In genomic region chr3:25420168-25420567, GRCh38 we compare ENCODE assay signal across 21 cellular contexts. TPM values are rescaled to one million over a fixed set of nuclear protein-coding genes. Genes with fewer than 3 reads are reported as not detected.
"Had no signal": no experiment of that assay in that cellular context is flagged by ENCODE, and none has a peak within 500 bp of the region (broad histone marks: within the 10 kb centered on the region; RNA-seq: fewer than 3 reads in every experiment).

No MANE protein-coding gene starts in this region.

- H3K27ac Mint-ChIP-seq: activated CD4-positive, alpha-beta T cell treated with anti-CD3 and anti-CD28 coated beads, Interleukin-2, amount 10 ng/mL, durations not matched to agents 24 days and 14 days; activated CD8-positive, alpha-beta T cell treated with anti-CD3 and anti-CD28 coated beads, Interleukin-2, amount 10 ng/mL, durations not matched to agents 7 days and 5 days; activated naive CD4-positive, alpha-beta T cell treated with anti-CD3 and anti-CD28 coated beads for 36 hours; activated T-cell treated with anti-CD3 and anti-CD28 coated beads, Interleukin-2, amount 50 U/mL, for 24 hours; activated T-helper 2 cell treated with anti-CD3 and anti-CD28 coated beads, Interferon-gamma antibody, Interleukin-2, Interleukin-4, amounts not matched to agents 10 μg/mL and 5 μg/mL and 100 μg/mL, durations not matched to agents 14 hours and 24 hours and 36 hours; memory B cell; naive thymus-derived CD8-positive, alpha-beta T cell; stimulated activated naive CD8-positive, alpha-beta T cell treated with anti-CD3 and anti-CD28 coated beads, Interleukin-15, amount 100 ng/mL, for 72 hours; type B pancreatic cell had no signal

- ATAC-seq: activated CD8-positive, alpha-beta T cell treated with anti-CD3 and anti-CD28 coated beads, Interleukin-2, amount 10 ng/mL, durations not matched to agents 7 days and 5 days; foreskin keratinocyte; naive thymus-derived CD8-positive, alpha-beta T cell; right lobe of liver; stimulated activated naive CD8-positive, alpha-beta T cell treated with anti-CD3 and anti-CD28 coated beads, Interleukin-15, amount 100 ng/mL, for 72 hours had no signal

- H3K4me3 Mint-ChIP-seq: activated CD4-positive, alpha-beta T cell treated with anti-CD3 and anti-CD28 coated beads, Interleukin-2, amount 10 ng/mL, durations not matched to agents 24 days and 14 days; activated CD8-positive, alpha-beta T cell treated with anti-CD3 and anti-CD28 coated beads, Interleukin-2, amount 10 ng/mL, durations not matched to agents 7 days and 5 days; activated naive CD4-positive, alpha-beta T cell treated with anti-CD3 and anti-CD28 coated beads for 36 hours; activated T-cell treated with anti-CD3 and anti-CD28 coated beads, Interleukin-2, amount 50 U/mL, for 24 hours; memory B cell; naive thymus-derived CD8-positive, alpha-beta T cell; stimulated activated naive CD8-positive, alpha-beta T cell treated with anti-CD3 and anti-CD28 coated beads, Interleukin-15, amount 100 ng/mL, for 72 hours; type B pancreatic cell had no signal

- H3K4me3 ChIP-seq: ascending aorta, breast epithelium, hepatocyte, right lobe of liver had no signal

- H3K27me3 Mint-ChIP-seq: activated CD4-positive, alpha-beta T cell treated with anti-CD3 and anti-CD28 coated beads, Interleukin-2, amount 10 ng/mL, durations not matched to agents 24 days and 14 days had no signal

- H3K36me3 Mint-ChIP-seq: memory B cell; naive thymus-derived CD8-positive, alpha-beta T cell; type B pancreatic cell had no signal

- H3K36me3 ChIP-seq: ascending aorta, breast epithelium, right lobe of liver had no signal

- H3K9me3 Mint-ChIP-seq: activated CD4-positive, alpha-beta T cell treated with anti-CD3 and anti-CD28 coated beads, Interleukin-2, amount 10 ng/mL, durations not matched to agents 24 days and 14 days; activated T-cell treated with anti-CD3 and anti-CD28 coated beads, Interleukin-2, amount 50 U/mL, for 24 hours; activated T-helper 2 cell treated with anti-CD3 and anti-CD28 coated beads, Interferon-gamma antibody, Interleukin-2, Interleukin-4, amounts not matched to agents 10 μg/mL and 5 μg/mL and 100 μg/mL, durations not matched to agents 14 hours and 24 hours and 36 hours had no signal

- H3K9me3 ChIP-seq: ascending aorta, breast epithelium, right lobe of liver had no signal

- H3K27ac ChIP-seq: ascending aorta, breast epithelium, foreskin keratinocyte, hepatocyte, parathyroid adenoma, right lobe of liver had no signal

- H3K4me1 ChIP-seq: breast epithelium, parathyroid adenoma had no signal

- H3K4me1 Mint-ChIP-seq: activated CD4-positive, alpha-beta T cell treated with anti-CD3 and anti-CD28 coated beads, Interleukin-2, amount 10 ng/mL, durations not matched to agents 24 days and 14 days; memory B cell; naive thymus-derived CD8-positive, alpha-beta T cell; stimulated activated naive CD8-positive, alpha-beta T cell treated with anti-CD3 and anti-CD28 coated beads, Interleukin-15, amount 100 ng/mL, for 72 hours had no signal

- H3K27me3 ChIP-seq: ascending aorta, breast epithelium, foreskin keratinocyte, hepatocyte, right lobe of liver had no signal

- DNase-seq: activated CD4-positive, alpha-beta T cell treated with anti-CD3 and anti-CD28 coated beads, Interleukin-2, amount 10 ng/mL, durations not matched to agents 24 days and 14 days; activated CD8-positive, alpha-beta T cell treated with anti-CD3 and anti-CD28 coated beads, Interleukin-2, amount 10 ng/mL, durations not matched to agents 7 days and 5 days; activated naive CD4-positive, alpha-beta T cell treated with anti-CD3 and anti-CD28 coated beads for 36 hours; activated T-cell treated with anti-CD3 and anti-CD28 coated beads, Interleukin-2, amount 50 U/mL, for 24 hours; cerebellar nuclear complex; effector memory CD4-positive, alpha-beta T cell; naive thymus-derived CD8-positive, alpha-beta T cell; right lobe of liver; small intestine; stimulated activated CD4-positive, alpha-beta T cell treated with anti-CD3 and anti-CD28 coated beads, Interleukin-4, amount 100 ng/mL, for 1 hour; stimulated activated naive CD8-positive, alpha-beta T cell treated with anti-CD3 and anti-CD28 coated beads, Interleukin-15, amount 100 ng/mL, for 72 hours; T1000 had no signal

RNA-seq across cellular contexts. Expression of gene RARB, which starts 7.9 kb away (rescaled TPM):
- total RNA-seq: activated CD4-positive, alpha-beta T cell treated with anti-CD3 and anti-CD28 coated beads, Interleukin-2, amount 10 ng/mL, durations not matched to agents 24 days and 14 days; activated CD8-positive, alpha-beta T cell treated with anti-CD3 and anti-CD28 coated beads, Interleukin-2, amount 10 ng/mL, durations not matched to agents 7 days and 5 days; activated naive CD4-positive, alpha-beta T cell treated with anti-CD3 and anti-CD28 coated beads for 36 hours; activated T-helper 2 cell treated with anti-CD3 and anti-CD28 coated beads, Interferon-gamma antibody, Interleukin-2, Interleukin-4, amounts not matched to agents 10 μg/mL and 5 μg/mL and 100 μg/mL, durations not matched to agents 14 hours and 24 hours and 36 hours; foreskin keratinocyte; naive thymus-derived CD8-positive, alpha-beta T cell; T-helper 1 cell treated with Interleukin-12 subunit alpha and Interleukin-12 subunit beta and Interleukin-4 antibody, amounts not matched to agents 30 ng/mL and 1 ng/mL, for 36 hours had no signal
- polyA plus RNA-seq: foreskin keratinocyte had no signal
